Comparison of ENCODE assay signal across 8 cellular contexts in genomic region chr4:80071643-80072606, GRCh38. TPM values are rescaled to one million over a fixed set of nuclear protein-coding genes. Genes with fewer than 3 reads are reported as not detected.
A peak's percentile ranks its signal among the peaks of the same experiment; 100 is the strongest.
DNase-seq lines count a peak whose midpoint lies in the region; ATAC-seq, FAIRE-seq and TF ChIP-seq lines count a peak whose summit lies in the region.

No MANE protein-coding gene starts in this region.

- peak; percentile 70 for FAIRE-seq in GM12891 (lab: Jason Lieb, UNC)

- TF ChIP-seq CTCF in HEK293 (tag by site-specific recombination; IDR thresholded peaks at IDR 0.05): no peak; the same call in 1 of the 2 replicates

- CTCF ChIA-PET in HEK293 (lab: Yijun Ruan, JAX): interaction anchor here (0.6 to 1.0 kb wide), 3 partner anchors 34 to 113 kb away, joined by 3 to 5 read pairs (median 3); no protein-coding TSS in a partner anchor

- POLR2A ChIA-PET in HEK293 (lab: Yijun Ruan, JAX): interaction anchor here (1.0 to 1.3 kb wide), 2 partner anchors 19 to 112 kb away, joined by 3 to 4 read pairs; no protein-coding TSS in a partner anchor

- peak overlapping the region; percentile 97 for H3K27ac Mint-ChIP-seq in memory B cell
- peak overlapping the region; percentile 90 for H3K27ac Mint-ChIP-seq in stimulated activated memory B cell treated with anti-CD40 and anti-IgM and Interleukin-4, amounts not matched to agents 10 μg/mL and 1 μg/mL and 100 μg/mL, for 72 hours

- peaks cover 3% of the 10 kb centered on the region; the same call in 1 of the 2 replicates for H3K4me1 ChIP-seq in HEK293 (ENCODE audit: control insufficient read depth, insufficient read depth, low read length)

- H3K36me3 Mint-ChIP-seq in memory B cell: peaks cover 19% of the 10 kb centered on the region
- peaks cover 28% of the 10 kb centered on the region for H3K36me3 Mint-ChIP-seq in stimulated activated memory B cell treated with anti-CD40 and anti-IgM and Interleukin-4, amounts not matched to agents 10 μg/mL and 1 μg/mL and 100 μg/mL, for 72 hours

- no peaks in the 10 kb centered on the region for H3K27me3 Mint-ChIP-seq in memory B cell
- no peaks in the 10 kb centered on the region for H3K27me3 Mint-ChIP-seq in stimulated activated memory B cell treated with anti-CD40 and anti-IgM and Interleukin-4, amounts not matched to agents 10 μg/mL and 1 μg/mL and 100 μg/mL, for 72 hours

- no peaks in the 10 kb centered on the region for H3K9me3 Mint-ChIP-seq in memory B cell
- H3K9me3 Mint-ChIP-seq in stimulated activated memory B cell treated with anti-CD40 and anti-IgM and Interleukin-4, amounts not matched to agents 10 μg/mL and 1 μg/mL and 100 μg/mL, for 72 hours: no peaks in the 10 kb centered on the region

- H3K36me3 ChIP-seq in HEK293 (ENCODE audit: control insufficient read depth in 2 of 2, insufficient read depth in 1 of 2, low read length in 2 of 2): peaks cover 0 to 16% of the 10 kb centered on the region in 2 experiments; a peak in 1 of 3 replicates

- ATAC-seq in memory B cell (ENCODE audit: low read depth): peak; percentile 54
- peak; percentile 65 for ATAC-seq in stimulated activated memory B cell treated with anti-CD40 and anti-IgM and Interleukin-4, amounts not matched to agents 10 μg/mL and 1 μg/mL and 100 μg/mL, for 72 hours

- H3K4me3 Mint-ChIP-seq in memory B cell: peak overlapping the region; percentile 94
- peak overlapping the region; percentile 94 for H3K4me3 Mint-ChIP-seq in stimulated activated memory B cell treated with anti-CD40 and anti-IgM and Interleukin-4, amounts not matched to agents 10 μg/mL and 1 μg/mL and 100 μg/mL, for 72 hours

- H3K4me3 ChIP-seq in HEK293 (ENCODE audit: low read depth, low read length): peak overlapping the region; percentile 80

- peaks cover 29% of the 10 kb centered on the region for H3K4me1 Mint-ChIP-seq in memory B cell
- H3K4me1 Mint-ChIP-seq in stimulated activated memory B cell treated with anti-CD40 and anti-IgM and Interleukin-4, amounts not matched to agents 10 μg/mL and 1 μg/mL and 100 μg/mL, for 72 hours: peaks cover 67% of the 10 kb centered on the region

- H3K27ac ChIP-seq in HEK293 (ENCODE audit: extremely low read depth, low read depth, low read length): peak overlapping the region; percentile 87

- TF ChIP-seq POLR2A in GM12891 (IDR thresholded peaks at IDR 0.05; ENCODE audit: low read depth, low read length): no peak

- no peaks in the 10 kb centered on the region for H3K9me3 ChIP-seq in HEK293 (ENCODE audit: control insufficient read depth, insufficient read depth, low read depth, low read length)

- DNase-seq in GM12891 (ENCODE audit: insufficient read length, low spot score) (no peak), NCI-H1092 (lab: John Stamatoyannopoulos, UW) (peak; percentile 21), ecto neural progenitor cell (ENCODE audit: low spot score) (peak; percentile 73), memory B cell (ENCODE audit: low spot score in 2 of 2) (peak; percentile 61 to 73), HPDE6-E6E7 (ENCODE audit: extremely low spot score) (no peak)
- peak; percentile 70 to 75 for DNase-seq in activated CD4-positive, alpha-beta T cell treated with anti-CD3 and anti-CD28 coated beads for 4 hours

TF ChIP-seq in GM12891, 5 proteins besides CTCF, POLR2A, EP300 and RAD21:
- TF ChIP-seq POU2F2 (IDR thresholded peaks at IDR 0.05; ENCODE audit: low read depth, low read length): no peak
- TF ChIP-seq TAF1 (IDR thresholded peaks at IDR 0.05; ENCODE audit: low read depth, low read length): no peak
- TF ChIP-seq PAX5 (IDR thresholded peaks at IDR 0.05; ENCODE audit: insufficient read depth, low read length, severe bottlenecking): peak; percentile 8
- no peak for TF ChIP-seq POLR2AphosphoS5 (IDR thresholded peaks at IDR 0.05; ENCODE audit: low read depth, low read length)
- TF ChIP-seq SPI1 (IDR thresholded peaks at IDR 0.05; ENCODE audit: low read depth, low read length): peak; percentile 83

TF ChIP-seq in HEK293, 187 proteins besides CTCF, POLR2A, EP300 and RAD21:
- TF ChIP-seq ZNF843 (tag by site-specific recombination; IDR thresholded peaks at IDR 0.05) (0 out of 2 replicates have a peak, but pooled peaks have one; percentile 9), PATZ1 (tag by site-specific recombination; IDR thresholded peaks at IDR 0.05) (peak; percentile 57), ZNF48 (tag by site-specific recombination; IDR thresholded peaks at IDR 0.05) (no peak), SCRT2 (tag by site-specific recombination; IDR thresholded peaks at IDR 0.05) (peak; percentile 88), ZNF341 (tag by site-specific recombination; IDR thresholded peaks at IDR 0.05; ENCODE audit: low read depth) (peak; percentile 99), ZBTB21 (tag by site-specific recombination; IDR thresholded peaks at IDR 0.05) (no peak), ZBTB20 (tag by site-specific recombination; IDR thresholded peaks at IDR 0.05) (peak; percentile 92), TCF7L2 (IDR thresholded peaks at IDR 0.05; ENCODE audit: borderline replicate concordance, low read depth, low read length) (no peak), ZNF423 (tag by site-specific recombination; IDR thresholded peaks at IDR 0.05) (peak; percentile 86), GLIS2 (tag by site-specific recombination; IDR thresholded peaks at IDR 0.05) (peak; percentile 84), ZBTB10 (tag by site-specific recombination; IDR thresholded peaks at IDR 0.05) (peak; percentile 67), ZBTB8A (tag by site-specific recombination; IDR thresholded peaks at IDR 0.05) (peak; percentile 60), ZNF362 (tag by site-specific recombination; IDR thresholded peaks at IDR 0.05) (no peak), ZNF354C (tag by site-specific recombination; IDR thresholded peaks at IDR 0.05; ENCODE audit: borderline replicate concordance, low read depth) (no peak), GLIS1 (tag by site-specific recombination; IDR thresholded peaks at IDR 0.05) (peak; percentile 85), ZNF335 (tag by site-specific recombination; conservative IDR thresholded peaks at IDR 0.05) (peak; percentile 50), ZFHX2 (tag by site-specific recombination; conservative IDR thresholded peaks at IDR 0.05) (peak; percentile 55), ZNF394 (tag by site-specific recombination; IDR thresholded peaks at IDR 0.05; ENCODE audit: borderline replicate concordance) (peak; percentile 11; the same call in 1 of the 2 replicates), FEZF1 (tag by site-specific recombination; IDR thresholded peaks at IDR 0.05) (peak; percentile 51), ZNF600 (tag by site-specific recombination; IDR thresholded peaks at IDR 0.05) (peak; percentile 56; the same call in 1 of the 2 replicates), ZIC2 (tag by site-specific recombination; IDR thresholded peaks at IDR 0.05) (peak; percentile 98), ZNF426 (tag by site-specific recombination; IDR thresholded peaks at IDR 0.05) (no peak)

RNA-seq across cellular contexts. Expression of gene ANTXR2, which starts 1.1 kb away (rescaled TPM):
- 5.2 TPM for polyA plus RNA-seq in GM12891 (2012; ENCODE audit: low read depth, missing spikeins)

Comparison
In these comparisons a context has a peak if more than half of its experiments do, and no peak if none do; other contexts are left out.
1. DNase-seq: peak in NCI-H1092 (single experiment), activated CD4-positive, alpha-beta T cell treated with anti-CD3 and anti-CD28 coated beads for 4 hours (2 of 2), ecto neural progenitor cell (single experiment) and memory B cell (2 of 2); none in GM12891 (single experiment) and HPDE6-E6E7 (single experiment).